Comparison of ENCODE assay signal across 8 cellular contexts in the genomic region with DNA sequence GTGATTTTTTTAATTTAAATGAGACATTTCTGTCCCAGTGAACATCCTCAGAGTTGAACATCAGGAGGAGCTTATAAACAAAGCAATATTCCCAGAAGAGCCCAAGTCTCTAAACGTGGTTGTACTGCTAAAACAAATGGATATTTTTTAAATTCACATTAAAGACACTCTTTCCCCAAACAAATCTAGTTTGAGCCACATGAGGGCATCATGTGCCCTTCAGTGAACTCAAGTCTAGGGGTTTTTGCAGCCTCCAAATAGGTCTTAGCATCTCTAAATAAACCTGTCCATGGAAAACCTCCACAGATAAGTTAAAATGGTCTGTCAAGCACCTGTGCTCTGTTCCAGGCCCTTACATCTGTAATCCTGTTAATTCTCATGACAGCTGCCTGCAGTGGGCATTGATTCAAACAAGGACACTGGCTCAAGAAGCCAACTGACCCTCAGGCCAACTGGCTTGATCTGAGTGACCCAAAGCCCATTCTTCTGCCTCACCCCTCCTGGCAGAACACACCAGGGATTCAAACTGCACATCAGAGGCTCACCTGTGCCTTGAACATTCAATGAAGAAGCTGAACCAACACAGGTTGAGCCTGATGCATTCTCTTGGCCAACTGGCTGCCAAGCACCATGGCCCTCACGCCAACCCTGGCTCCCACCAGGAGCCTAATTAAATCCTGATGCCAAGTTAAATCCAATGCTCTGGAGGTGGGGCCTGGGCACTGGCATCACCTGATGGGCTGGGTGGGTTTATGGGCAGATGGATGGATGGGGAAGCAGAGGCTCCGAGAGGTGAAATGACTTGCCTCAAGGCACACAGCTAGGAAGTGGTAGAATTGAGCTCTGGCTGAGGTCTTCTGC. TPM values are rescaled to one million over a fixed set of nuclear protein-coding genes. Genes with fewer than 3 reads are reported as not detected.
DNase-seq lines count a peak whose midpoint lies in the region; ATAC-seq, FAIRE-seq and TF ChIP-seq lines count a peak whose summit lies in the region.

No MANE protein-coding gene starts in this region.

- H3K27ac ChIP-seq in ovary, result no peak overlapping the region

- no peaks in the 10 kb centered on the region for H3K4me1 ChIP-seq in ovary (ENCODE audit: insufficient read depth)

- WGBS in ovary, 3 donors, result 59 to 64% (median 63%) methylated on average over 3 of the region's 3 CpGs

- no peak for TF ChIP-seq EP300 in ovary (IDR thresholded peaks at IDR 0.05)

- TF ChIP-seq CTCF in WI38 (IDR thresholded peaks at IDR 0.05; ENCODE audit: low read depth, low read length) (peak; percentile 21; the same call in 1 of the 2 replicates), kidney epithelial cell (IDR thresholded peaks at IDR 0.05; ENCODE audit: insufficient read depth, low read length, poor library complexity, severe bottlenecking) (peak; percentile 32), ovary (IDR thresholded peaks at IDR 0.05) (peak in 1 of 3 donors; percentile 33)

- no peak overlapping the region for H3K4me3 ChIP-seq in WI38 (ENCODE audit: low read depth, low read length)
- no peak overlapping the region for H3K4me3 ChIP-seq in kidney epithelial cell (ENCODE audit: low read depth, low read length)
- H3K4me3 ChIP-seq in ovary, result no peak overlapping the region

- H3K36me3 ChIP-seq in kidney epithelial cell (ENCODE audit: control insufficient read depth, insufficient read depth, low read length) (no peaks in the 10 kb centered on the region), ovary (no peaks in the 10 kb centered on the region)

- TF ChIP-seq POLR2A in GM12892 (IDR thresholded peaks at IDR 0.05; ENCODE audit: low read depth, low read length), result no peak
- no peak for TF ChIP-seq POLR2A in ovary (IDR thresholded peaks at IDR 0.05)

- intact Hi-C loops in ovary (cut with DNase I), result no loop called here

- H3K27me3 ChIP-seq in kidney epithelial cell (ENCODE audit: control insufficient read depth, insufficient read depth, low read length) (no peaks in the 10 kb centered on the region), ovary (no peaks in the 10 kb centered on the region)

- ATAC-seq in activated CD4-positive, CD25-positive, alpha-beta regulatory T cell treated with anti-CD3 and anti-CD28 coated beads, Interleukin-2, amount 50 U/mL, for 24 hours, result no peak
- no peak for ATAC-seq in GM21381 (IDR thresholded peaks at IDR 0.05; ENCODE audit: unreplicated experiment)

- DNase-seq in AG20443 (ENCODE audit: low spot score) (peak; percentile 42), GM12892 (ENCODE audit: insufficient read length) (no peak), kidney epithelial cell (ENCODE audit: low read depth) (no peak), MV-4-11 (lab: John Stamatoyannopoulos, UW) (no peak), ovary (no peak)

- no peaks in the 10 kb centered on the region for H3K9me3 ChIP-seq in ovary

- peak; percentile 71 for FAIRE-seq in GM12892 (lab: Jason Lieb, UNC)

RNA-seq across cellular contexts. Expression of a gene that starts 8.6 kb away (rescaled TPM):
- 136 TPM for polyA plus RNA-seq in GM12892 (2012; ENCODE audit: missing spikeins)
- 134 and 136 TPM in 2 replicates for total RNA-seq in kidney epithelial cell
- 100 to 1,000 TPM; 110 to 238 (median 156) TPM for total RNA-seq in ovary
- polyA plus RNA-seq in ovary, result 100 to 1,000 TPM; 207 to 298 TPM

RNA-seq across cellular contexts. Expression of a gene that starts 10.0 kb away (rescaled TPM):
- 36.3 TPM for polyA plus RNA-seq in GM12892 (2012; ENCODE audit: missing spikeins)
- 40.3 and 56.0 TPM in 2 replicates for total RNA-seq in kidney epithelial cell
- total RNA-seq in ovary, result 10 to 100 TPM; 44.5 to 55.3 (median 48.3) TPM
- 10 to 100 TPM; 27.9 to 36.2 TPM for polyA plus RNA-seq in ovary

RNA-seq across cellular contexts. Expression of a gene that starts 26.9 kb away (rescaled TPM):
- polyA plus RNA-seq in GM12892 (2012; ENCODE audit: missing spikeins), result 0.23 TPM
- total RNA-seq in kidney epithelial cell (not detected in 2 replicates), ovary (1 to 10 TPM in 5 of 7 donors, under 1 TPM in 2; 0.25 to 3.9 (median 1.7) TPM)
- 10 to 100 TPM in 1 of 2 donors, 1 to 10 TPM in 1; 2.0 to 12.3 TPM for polyA plus RNA-seq in ovary

RNA-seq across cellular contexts. Expression of a gene that starts 55.9 kb away (rescaled TPM):
- 2.4 TPM for polyA plus RNA-seq in GM12892 (2012; ENCODE audit: missing spikeins)
- total RNA-seq in kidney epithelial cell (6.9 and 8.4 TPM in 2 replicates), ovary (10 to 100 TPM in 1 of 7 donors, 1 to 10 TPM in 6; 3.9 to 12.7 (median 7.6) TPM)
- polyA plus RNA-seq in ovary, result 1 to 10 TPM; 2.0 to 6.0 TPM
